In the genomic region with DNA sequence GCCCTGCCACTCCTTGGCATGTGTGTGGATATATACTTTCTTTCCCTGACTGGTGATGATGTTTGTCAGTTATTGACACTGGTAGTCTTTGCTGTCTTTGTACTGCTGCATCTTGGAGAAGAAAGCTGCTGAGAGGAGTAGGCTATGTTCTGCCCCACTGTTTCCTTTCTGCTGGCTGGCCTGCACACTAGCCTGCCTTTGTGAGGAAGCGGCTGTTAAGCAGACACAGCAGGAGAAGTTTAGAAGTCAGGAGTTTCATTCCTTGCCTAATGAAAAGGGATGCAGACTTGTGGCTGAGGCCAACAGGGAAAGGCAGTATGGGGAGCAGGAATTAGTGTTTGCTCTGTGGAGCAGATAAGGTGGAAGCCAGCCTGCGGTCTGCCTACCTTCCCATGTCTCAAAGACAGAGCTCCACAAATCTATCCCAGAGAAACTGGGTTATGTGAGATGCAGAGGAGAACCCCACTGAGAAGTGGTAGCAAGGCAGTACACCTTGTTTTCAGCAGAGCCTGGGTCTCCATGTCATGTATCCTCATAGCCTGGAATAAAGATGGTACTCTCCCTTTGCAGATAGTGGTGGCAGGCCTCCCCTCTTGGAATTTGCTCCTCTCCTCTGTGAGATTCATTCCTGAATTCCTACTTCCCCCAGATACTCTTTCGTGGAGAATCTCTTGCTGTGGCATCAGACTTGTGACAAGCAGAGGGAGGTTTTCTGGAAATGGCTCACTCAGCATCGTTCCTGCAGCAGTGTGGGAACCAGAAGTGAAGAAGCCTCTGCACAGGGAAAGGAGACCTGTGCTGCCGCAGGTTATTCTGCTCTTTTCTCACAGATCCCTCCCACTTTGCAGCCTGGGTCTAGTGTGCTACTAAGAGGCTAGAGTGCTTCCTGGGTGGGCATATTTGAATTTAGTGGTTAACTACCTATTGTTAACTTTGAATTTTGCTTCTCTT, we compare ENCODE assay signal across 15 cellular contexts.
A peak's percentile ranks its signal among the peaks of the same experiment; 100 is the strongest.
DNase-seq lines count a peak whose midpoint lies in the region; ATAC-seq and TF ChIP-seq lines count a peak whose summit lies in the region.
"Had no signal": no experiment of that assay in that cellular context is flagged by ENCODE, and none has a peak within 500 bp of the region (broad histone marks: within the 10 kb centered on the region; RNA-seq: fewer than 3 reads in every experiment).

No MANE protein-coding gene starts in this region.

- H3K27ac ChIP-seq in angular gyrus (ENCODE audit: low read depth, low read length) = peak overlapping the region; percentile 59
- H3K27ac ChIP-seq: gastroesophageal sphincter, PC-9, tibial artery had no signal

- TF ChIP-seq CTCF in GM12864 (IDR thresholded peaks at IDR 0.05; ENCODE audit: low read depth, low read length, missing control alignments) = no peak

- H3K4me1 Mint-ChIP-seq in memory B cell = peaks cover 46% of the 10 kb centered on the region

- H3K27me3 Mint-ChIP-seq in memory B cell = no peaks in the 10 kb centered on the region
- H3K27me3 Mint-ChIP-seq: activated CD4-positive, alpha-beta T cell treated with anti-CD3 and anti-CD28 coated beads, Interleukin-2, amount 10 ng/mL, durations not matched to agents 7 days and 5 days; CD4-positive, alpha-beta memory T cell; naive B cell had no signal

- H3K36me3 Mint-ChIP-seq in memory B cell = peaks cover 4% of the 10 kb centered on the region

- no peak overlapping the region for H3K4me3 ChIP-seq in GM12864 (ENCODE audit: low read depth, low read length)
- H3K4me3 ChIP-seq: gastroesophageal sphincter, PC-9, tibial artery had no signal

- ATAC-seq in HG02798 (IDR thresholded peaks at IDR 0.05; ENCODE audit: poor library complexity, unreplicated experiment) = peak; percentile 51
- ATAC-seq in memory B cell (ENCODE audit: low read depth) = peak; percentile 32
- no peak for ATAC-seq in GM21717 (IDR thresholded peaks at IDR 0.05; ENCODE audit: unreplicated experiment)
- no peak for ATAC-seq in HG02623 (IDR thresholded peaks at IDR 0.05; ENCODE audit: unreplicated experiment)
- ATAC-seq: gastroesophageal sphincter had no signal

- H3K9me3 Mint-ChIP-seq in memory B cell = no peaks in the 10 kb centered on the region
- H3K9me3 Mint-ChIP-seq: activated CD4-positive, alpha-beta T cell treated with anti-CD3 and anti-CD28 coated beads, Interleukin-2, amount 10 ng/mL, durations not matched to agents 7 days and 5 days; CD4-positive, alpha-beta memory T cell; naive B cell had no signal

- no peak overlapping the region for H3K27ac Mint-ChIP-seq in memory B cell
- H3K27ac Mint-ChIP-seq: activated CD4-positive, alpha-beta T cell treated with anti-CD3 and anti-CD28 coated beads, Interleukin-2, amount 10 ng/mL, durations not matched to agents 7 days and 5 days had no signal

- peak overlapping the region; percentile 27 for H3K4me3 Mint-ChIP-seq in memory B cell
- H3K4me3 Mint-ChIP-seq: activated CD4-positive, alpha-beta T cell treated with anti-CD3 and anti-CD28 coated beads, Interleukin-2, amount 10 ng/mL, durations not matched to agents 7 days and 5 days; CD4-positive, alpha-beta memory T cell had no signal

- DNase-seq in GM12864 (ENCODE audit: low read depth) (peak; percentile 47), memory B cell (ENCODE audit: low spot score in 2 of 2) (no peak), AG20443 (ENCODE audit: low spot score) (no peak)
- no peak for DNase-seq in stimulated activated CD4-positive, alpha-beta T cell treated with anti-CD3 and anti-CD28 coated beads, Interleukin-15, amount 100 ng/mL, for 24 hours
- DNase-seq: activated CD4-positive, alpha-beta T cell treated with anti-CD3 and anti-CD28 coated beads, Interleukin-2, amount 10 ng/mL, durations not matched to agents 7 days and 5 days; CD4-positive, alpha-beta memory T cell; naive B cell; PC-9; stimulated activated CD4-positive, alpha-beta T cell treated with anti-CD3 and anti-CD28 coated beads, Interleukin-4, amount 100 ng/mL, for 4 hours; tibial artery had no signal

Comparison
In these comparisons a context has a peak if more than half of its experiments do, and no peak if none do; other contexts are left out.
1. ATAC-seq: peak in HG02798 (single experiment) and memory B cell (single experiment); none in GM21717 (single experiment) and HG02623 (single experiment).